1 cellular context compared by ENCODE assay signal in genomic region chr9:72917892-72918509, GRCh38.
TF ChIP-seq lines count a peak whose summit lies in the region.

No MANE protein-coding gene starts in this region.

TF ChIP-seq in A549, 52 proteins besides CTCF, POLR2A, EP300 and RAD21 (continued from another document):
- TF ChIP-seq TFCP2L1 (CRISPR knock-in tag; IDR thresholded peaks at IDR 0.05) (peak; percentile 80; the same call in 1 of the 2 replicates), HOXB13 (CRISPR knock-in tag; IDR thresholded peaks at IDR 0.05; ENCODE audit: low read depth) (no peak), CHD4 (IDR thresholded peaks at IDR 0.05; ENCODE audit: borderline replicate concordance) (no peak), EHF (CRISPR knock-in tag; IDR thresholded peaks at IDR 0.05) (peak; percentile 21; the same call in 1 of the 2 replicates), POLR2AphosphoS2 (conservative IDR thresholded peaks at IDR 0.05; ENCODE audit: low read length) (0 out of 2 replicates have a peak, but pooled peaks have one; percentile 13), JUNB (IDR thresholded peaks at IDR 0.05) (no peak), JUN (IDR thresholded peaks at IDR 0.05) (0 out of 5 replicates have a peak, but pooled peaks of 1 of the 2 experiments have one; percentile 44), NPAS2 (CRISPR knock-in tag; IDR thresholded peaks at IDR 0.05; ENCODE audit: borderline replicate concordance) (no peak), KDM5A (IDR thresholded peaks at IDR 0.05) (no peak)
- TF ChIP-seq, protein P1, sequence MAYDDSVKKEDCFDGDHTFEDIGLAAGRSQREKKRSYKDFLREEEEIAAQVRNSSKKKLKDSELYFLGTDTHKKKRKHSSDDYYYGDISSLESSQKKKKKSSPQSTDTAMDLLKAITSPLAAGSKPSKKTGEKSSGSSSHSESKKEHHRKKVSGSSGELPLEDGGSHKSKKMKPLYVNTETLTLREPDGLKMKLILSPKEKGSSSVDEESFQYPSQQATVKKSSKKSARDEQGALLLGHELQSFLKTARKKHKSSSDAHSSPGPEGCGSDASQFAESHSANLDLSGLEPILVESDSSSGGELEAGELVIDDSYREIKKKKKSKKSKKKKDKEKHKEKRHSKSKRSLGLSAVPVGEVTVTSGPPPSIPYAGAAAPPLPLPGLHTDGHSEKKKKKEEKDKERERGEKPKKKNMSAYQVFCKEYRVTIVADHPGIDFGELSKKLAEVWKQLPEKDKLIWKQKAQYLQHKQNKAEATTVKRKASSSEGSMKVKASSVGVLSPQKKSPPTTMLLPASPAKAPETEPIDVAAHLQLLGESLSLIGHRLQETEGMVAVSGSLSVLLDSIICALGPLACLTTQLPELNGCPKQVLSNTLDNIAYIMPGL (CRISPR knock-in tag; IDR thresholded peaks at IDR 0.05; ENCODE audit: borderline replicate concordance), result peak; percentile 84
